ENCODE assay signal across 1 cellular context in genomic region chr9:98901843-98902242, GRCh38.
A peak's percentile ranks its signal among the peaks of the same experiment; 100 is the strongest.
TF ChIP-seq lines count a peak whose summit lies in the region.

No MANE protein-coding gene starts in this region.

TF ChIP-seq in K562, 482 proteins besides CTCF, POLR2A, EP300 and RAD21:
- TF ChIP-seq BHLHE40 (IDR thresholded peaks at IDR 0.05; ENCODE audit: low read length), result peak; percentile 48
- TF ChIP-seq, protein P1, sequence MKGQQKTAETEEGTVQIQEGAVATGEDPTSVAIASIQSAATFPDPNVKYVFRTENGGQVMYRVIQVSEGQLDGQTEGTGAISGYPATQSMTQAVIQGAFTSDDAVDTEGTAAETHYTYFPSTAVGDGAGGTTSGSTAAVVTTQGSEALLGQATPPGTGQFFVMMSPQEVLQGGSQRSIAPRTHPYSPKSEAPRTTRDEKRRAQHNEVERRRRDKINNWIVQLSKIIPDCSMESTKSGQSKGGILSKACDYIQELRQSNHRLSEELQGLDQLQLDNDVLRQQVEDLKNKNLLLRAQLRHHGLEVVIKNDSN (CRISPR knock-in tag; IDR thresholded peaks at IDR 0.05), result peak; percentile 49; the same call in 1 of the 2 replicates
- peak; percentile 42; the same call in 1 of the 2 replicates for TF ChIP-seq L3MBTL2 (IDR thresholded peaks at IDR 0.05)
- TF ChIP-seq RAD51 (IDR thresholded peaks at IDR 0.05; ENCODE audit: borderline replicate concordance, low read depth), result peak; percentile 47; the same call in 1 of the 2 replicates
- TF ChIP-seq, protein P2, sequence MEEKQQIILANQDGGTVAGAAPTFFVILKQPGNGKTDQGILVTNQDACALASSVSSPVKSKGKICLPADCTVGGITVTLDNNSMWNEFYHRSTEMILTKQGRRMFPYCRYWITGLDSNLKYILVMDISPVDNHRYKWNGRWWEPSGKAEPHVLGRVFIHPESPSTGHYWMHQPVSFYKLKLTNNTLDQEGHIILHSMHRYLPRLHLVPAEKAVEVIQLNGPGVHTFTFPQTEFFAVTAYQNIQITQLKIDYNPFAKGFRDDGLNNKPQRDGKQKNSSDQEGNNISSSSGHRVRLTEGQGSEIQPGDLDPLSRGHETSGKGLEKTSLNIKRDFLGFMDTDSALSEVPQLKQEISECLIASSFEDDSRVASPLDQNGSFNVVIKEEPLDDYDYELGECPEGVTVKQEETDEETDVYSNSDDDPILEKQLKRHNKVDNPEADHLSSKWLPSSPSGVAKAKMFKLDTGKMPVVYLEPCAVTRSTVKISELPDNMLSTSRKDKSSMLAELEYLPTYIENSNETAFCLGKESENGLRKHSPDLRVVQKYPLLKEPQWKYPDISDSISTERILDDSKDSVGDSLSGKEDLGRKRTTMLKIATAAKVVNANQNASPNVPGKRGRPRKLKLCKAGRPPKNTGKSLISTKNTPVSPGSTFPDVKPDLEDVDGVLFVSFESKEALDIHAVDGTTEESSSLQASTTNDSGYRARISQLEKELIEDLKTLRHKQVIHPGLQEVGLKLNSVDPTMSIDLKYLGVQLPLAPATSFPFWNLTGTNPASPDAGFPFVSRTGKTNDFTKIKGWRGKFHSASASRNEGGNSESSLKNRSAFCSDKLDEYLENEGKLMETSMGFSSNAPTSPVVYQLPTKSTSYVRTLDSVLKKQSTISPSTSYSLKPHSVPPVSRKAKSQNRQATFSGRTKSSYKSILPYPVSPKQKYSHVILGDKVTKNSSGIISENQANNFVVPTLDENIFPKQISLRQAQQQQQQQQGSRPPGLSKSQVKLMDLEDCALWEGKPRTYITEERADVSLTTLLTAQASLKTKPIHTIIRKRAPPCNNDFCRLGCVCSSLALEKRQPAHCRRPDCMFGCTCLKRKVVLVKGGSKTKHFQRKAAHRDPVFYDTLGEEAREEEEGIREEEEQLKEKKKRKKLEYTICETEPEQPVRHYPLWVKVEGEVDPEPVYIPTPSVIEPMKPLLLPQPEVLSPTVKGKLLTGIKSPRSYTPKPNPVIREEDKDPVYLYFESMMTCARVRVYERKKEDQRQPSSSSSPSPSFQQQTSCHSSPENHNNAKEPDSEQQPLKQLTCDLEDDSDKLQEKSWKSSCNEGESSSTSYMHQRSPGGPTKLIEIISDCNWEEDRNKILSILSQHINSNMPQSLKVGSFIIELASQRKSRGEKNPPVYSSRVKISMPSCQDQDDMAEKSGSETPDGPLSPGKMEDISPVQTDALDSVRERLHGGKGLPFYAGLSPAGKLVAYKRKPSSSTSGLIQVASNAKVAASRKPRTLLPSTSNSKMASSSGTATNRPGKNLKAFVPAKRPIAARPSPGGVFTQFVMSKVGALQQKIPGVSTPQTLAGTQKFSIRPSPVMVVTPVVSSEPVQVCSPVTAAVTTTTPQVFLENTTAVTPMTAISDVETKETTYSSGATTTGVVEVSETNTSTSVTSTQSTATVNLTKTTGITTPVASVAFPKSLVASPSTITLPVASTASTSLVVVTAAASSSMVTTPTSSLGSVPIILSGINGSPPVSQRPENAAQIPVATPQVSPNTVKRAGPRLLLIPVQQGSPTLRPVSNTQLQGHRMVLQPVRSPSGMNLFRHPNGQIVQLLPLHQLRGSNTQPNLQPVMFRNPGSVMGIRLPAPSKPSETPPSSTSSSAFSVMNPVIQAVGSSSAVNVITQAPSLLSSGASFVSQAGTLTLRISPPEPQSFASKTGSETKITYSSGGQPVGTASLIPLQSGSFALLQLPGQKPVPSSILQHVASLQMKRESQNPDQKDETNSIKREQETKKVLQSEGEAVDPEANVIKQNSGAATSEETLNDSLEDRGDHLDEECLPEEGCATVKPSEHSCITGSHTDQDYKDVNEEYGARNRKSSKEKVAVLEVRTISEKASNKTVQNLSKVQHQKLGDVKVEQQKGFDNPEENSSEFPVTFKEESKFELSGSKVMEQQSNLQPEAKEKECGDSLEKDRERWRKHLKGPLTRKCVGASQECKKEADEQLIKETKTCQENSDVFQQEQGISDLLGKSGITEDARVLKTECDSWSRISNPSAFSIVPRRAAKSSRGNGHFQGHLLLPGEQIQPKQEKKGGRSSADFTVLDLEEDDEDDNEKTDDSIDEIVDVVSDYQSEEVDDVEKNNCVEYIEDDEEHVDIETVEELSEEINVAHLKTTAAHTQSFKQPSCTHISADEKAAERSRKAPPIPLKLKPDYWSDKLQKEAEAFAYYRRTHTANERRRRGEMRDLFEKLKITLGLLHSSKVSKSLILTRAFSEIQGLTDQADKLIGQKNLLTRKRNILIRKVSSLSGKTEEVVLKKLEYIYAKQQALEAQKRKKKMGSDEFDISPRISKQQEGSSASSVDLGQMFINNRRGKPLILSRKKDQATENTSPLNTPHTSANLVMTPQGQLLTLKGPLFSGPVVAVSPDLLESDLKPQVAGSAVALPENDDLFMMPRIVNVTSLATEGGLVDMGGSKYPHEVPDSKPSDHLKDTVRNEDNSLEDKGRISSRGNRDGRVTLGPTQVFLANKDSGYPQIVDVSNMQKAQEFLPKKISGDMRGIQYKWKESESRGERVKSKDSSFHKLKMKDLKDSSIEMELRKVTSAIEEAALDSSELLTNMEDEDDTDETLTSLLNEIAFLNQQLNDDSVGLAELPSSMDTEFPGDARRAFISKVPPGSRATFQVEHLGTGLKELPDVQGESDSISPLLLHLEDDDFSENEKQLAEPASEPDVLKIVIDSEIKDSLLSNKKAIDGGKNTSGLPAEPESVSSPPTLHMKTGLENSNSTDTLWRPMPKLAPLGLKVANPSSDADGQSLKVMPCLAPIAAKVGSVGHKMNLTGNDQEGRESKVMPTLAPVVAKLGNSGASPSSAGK (IDR thresholded peaks at IDR 0.05), result peak; percentile 22; the same call in 1 of the 2 replicates
- TF ChIP-seq MEIS2 (IDR thresholded peaks at IDR 0.05; ENCODE audit: partially characterized antibody), result peak; percentile 56
- TF ChIP-seq, protein P3, sequence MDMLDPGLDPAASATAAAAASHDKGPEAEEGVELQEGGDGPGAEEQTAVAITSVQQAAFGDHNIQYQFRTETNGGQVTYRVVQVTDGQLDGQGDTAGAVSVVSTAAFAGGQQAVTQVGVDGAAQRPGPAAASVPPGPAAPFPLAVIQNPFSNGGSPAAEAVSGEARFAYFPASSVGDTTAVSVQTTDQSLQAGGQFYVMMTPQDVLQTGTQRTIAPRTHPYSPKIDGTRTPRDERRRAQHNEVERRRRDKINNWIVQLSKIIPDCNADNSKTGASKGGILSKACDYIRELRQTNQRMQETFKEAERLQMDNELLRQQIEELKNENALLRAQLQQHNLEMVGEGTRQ (CRISPR knock-in tag; IDR thresholded peaks at IDR 0.05), result peak; percentile 58
- peak; percentile 61; the same call in 1 of the 2 replicates for TF ChIP-seq SPI1 (IDR thresholded peaks at IDR 0.05; ENCODE audit: borderline replicate concordance, low read depth, low read length)
